Comparison of ENCODE assay signal across 8 cellular contexts in genomic region chr13:51584731-51585191, GRCh38. TPM values are rescaled to one million over a fixed set of nuclear protein-coding genes. Genes with fewer than 3 reads are reported as not detected.
DNase-seq lines count a peak whose midpoint lies in the region; ATAC-seq and TF ChIP-seq lines count a peak whose summit lies in the region.

No MANE protein-coding gene starts in this region.

- H3K9me3 ChIP-seq in OCI-LY1 (ENCODE audit: low read length) (no peaks in the 10 kb centered on the region), neutrophil (no peaks in the 10 kb centered on the region), thoracic aorta (no peaks in the 10 kb centered on the region)

- H3K27me3 ChIP-seq in OCI-LY1 (ENCODE audit: insufficient read depth, low read length) (no peaks in the 10 kb centered on the region; the same call in 1 of the 2 replicates), foreskin keratinocyte (no peaks in the 10 kb centered on the region), neutrophil (no peaks in the 10 kb centered on the region), thoracic aorta (replicated peaks; ENCODE audit: insufficient read depth) (no peaks in the 10 kb centered on the region)

- no peaks in the 10 kb centered on the region for H3F3A ChIP-seq in OCI-LY1 (ENCODE audit: insufficient read depth, low read length)

- H3K36me3 ChIP-seq in OCI-LY1 (ENCODE audit: insufficient read depth, low read length) (no peaks in the 10 kb centered on the region; the same call in 1 of the 2 replicates), neutrophil (no peaks in the 10 kb centered on the region), thoracic aorta (no peaks in the 10 kb centered on the region)

- peak overlapping the region; percentile 74 for H3K4me2 ChIP-seq in OCI-LY1 (ENCODE audit: low read length)

- TF ChIP-seq CTCF in OCI-LY1 (IDR thresholded peaks at IDR 0.05; ENCODE audit: low read length) (no peak), foreskin keratinocyte (conservative IDR thresholded peaks at IDR 0.05) (peak; percentile 48), neutrophil (IDR thresholded peaks at IDR 0.05) (no peak), thoracic aorta (IDR thresholded peaks at IDR 0.05) (no peak)

- H3K4me3 ChIP-seq in OCI-LY1 (ENCODE audit: low read depth, low read length, poor library complexity, severe bottlenecking), result peak overlapping the region; percentile 82
- peak overlapping the region; percentile 81 to 93 for H3K4me3 ChIP-seq in neutrophil (ENCODE audit: low read depth in 1 of 2, low read length in 1 of 2)
- peak overlapping the region; percentile 88 for H3K4me3 ChIP-seq in thoracic aorta

- peaks cover 17% of the 10 kb centered on the region for H3K4me1 ChIP-seq in OCI-LY1 (ENCODE audit: insufficient read depth, low read length, severe bottlenecking)
- peaks cover 24% of the 10 kb centered on the region for H3K4me1 ChIP-seq in foreskin keratinocyte
- H3K4me1 ChIP-seq in neutrophil (ENCODE audit: control insufficient read depth in 1 of 2, insufficient read depth in 1 of 2, low read depth in 1 of 2, low read length in 1 of 2), result peaks cover 34 to 37% of the 10 kb centered on the region in 2 experiments
- H3K4me1 ChIP-seq in thoracic aorta (ENCODE audit: control insufficient read depth in 1 of 2, low read depth in 2 of 2), result peaks cover 8 to 37% of the 10 kb centered on the region in 2 donors

- no peaks in the 10 kb centered on the region for H3K9me2 ChIP-seq in OCI-LY1 (ENCODE audit: low read depth, low read length)

- H3K79me2 ChIP-seq in OCI-LY1 (ENCODE audit: insufficient read depth, low read length), result no peaks in the 10 kb centered on the region

- no peaks in the 10 kb centered on the region for H4K20me1 ChIP-seq in OCI-LY1 (ENCODE audit: insufficient read depth, low read length)

- peak overlapping the region; percentile 71 for H3K9ac ChIP-seq in OCI-LY1 (ENCODE audit: low read length)

- H3K27ac ChIP-seq in OCI-LY1 (ENCODE audit: low read depth, low read length, poor library complexity, severe bottlenecking) (no peak overlapping the region), foreskin keratinocyte (peak overlapping the region; percentile 74), neutrophil (peak overlapping the region; percentile 86), thoracic aorta (peak overlapping the region; percentile 71 to 87)

- DNase-seq in Ammon's horn (ENCODE audit: low spot score) (peak; percentile 51), foreskin keratinocyte (peak; percentile 72 to 79), thoracic aorta (ENCODE audit: low spot score) (peak; percentile 15)
- DNase-seq in activated effector memory CD4-positive, alpha-beta T cell treated with anti-CD3 and anti-CD28 coated beads, Interleukin-2, amount 50 U/mL, for 16 hours, result peak; percentile 89

- H2AFZ ChIP-seq in OCI-LY1 (ENCODE audit: low read length), result 0 out of 2 replicates have a peak overlapping the region, but pooled peaks have one; percentile 36

- peak; percentile 42 for ATAC-seq in GM18909 (IDR thresholded peaks at IDR 0.05; ENCODE audit: poor library complexity, unreplicated experiment)
- peak; percentile 30 for ATAC-seq in HG03159 (IDR thresholded peaks at IDR 0.05; ENCODE audit: unreplicated experiment)
- ATAC-seq in foreskin keratinocyte, result peak; percentile 56
- peak; percentile 2 for ATAC-seq in thoracic aorta (ENCODE audit: insufficient number of reproducible peaks, low FRiP score, low read depth)

RNA-seq across cellular contexts. Expression of gene WDFY2, which starts 0.5 kb away (rescaled TPM):
- total RNA-seq in foreskin keratinocyte, result 21.5 and 23.6 TPM in 2 replicates
- 9.2 and 11.1 TPM in 2 replicates for polyA plus RNA-seq in foreskin keratinocyte
- total RNA-seq in thoracic aorta, result 10 to 100 TPM; 14.6 to 19.3 TPM

Comparison
In these comparisons a context has a peak if more than half of its experiments do, and no peak if none do; other contexts are left out.
1. DNase-seq: peak in every context shown above with its lines; median percentile 89 in activated effector memory CD4-positive, alpha-beta T cell treated with anti-CD3 and anti-CD28 coated beads, Interleukin-2, amount 50 U/mL, for 16 hours; 76 in foreskin keratinocyte; 51 in Ammon's horn; 15 in thoracic aorta.
2. ATAC-seq: peak in every context shown above with its lines; median percentile 56 in foreskin keratinocyte; 42 in GM18909; 30 in HG03159; 2 in thoracic aorta.